Comparison of ENCODE assay signal across 1 cellular context in genomic region chr2:43019025-43019367, GRCh38.
TF ChIP-seq lines count a peak whose summit lies in the region.

No MANE protein-coding gene starts in this region.

TF ChIP-seq in SK-N-SH, 30 proteins besides CTCF, POLR2A, EP300 and RAD21 (continued from another document):
- no peak for TF ChIP-seq REST (IDR thresholded peaks at IDR 0.05; ENCODE audit: low read depth, low read length)
- no peak for TF ChIP-seq USF1 (IDR thresholded peaks at IDR 0.05; ENCODE audit: borderline replicate concordance, low read depth)
- TF ChIP-seq SMC3 (IDR thresholded peaks at IDR 0.05; ENCODE audit: low read depth, low read length) = no peak
